8 cellular contexts compared by ENCODE assay signal in genomic region chr7:155644178-155644970, GRCh38. TPM values are rescaled to one million over a fixed set of nuclear protein-coding genes. Genes with fewer than 3 reads are reported as not detected.
DNase-seq lines count a peak whose midpoint lies in the region; ATAC-seq and TF ChIP-seq lines count a peak whose summit lies in the region.

A gene with protein sequence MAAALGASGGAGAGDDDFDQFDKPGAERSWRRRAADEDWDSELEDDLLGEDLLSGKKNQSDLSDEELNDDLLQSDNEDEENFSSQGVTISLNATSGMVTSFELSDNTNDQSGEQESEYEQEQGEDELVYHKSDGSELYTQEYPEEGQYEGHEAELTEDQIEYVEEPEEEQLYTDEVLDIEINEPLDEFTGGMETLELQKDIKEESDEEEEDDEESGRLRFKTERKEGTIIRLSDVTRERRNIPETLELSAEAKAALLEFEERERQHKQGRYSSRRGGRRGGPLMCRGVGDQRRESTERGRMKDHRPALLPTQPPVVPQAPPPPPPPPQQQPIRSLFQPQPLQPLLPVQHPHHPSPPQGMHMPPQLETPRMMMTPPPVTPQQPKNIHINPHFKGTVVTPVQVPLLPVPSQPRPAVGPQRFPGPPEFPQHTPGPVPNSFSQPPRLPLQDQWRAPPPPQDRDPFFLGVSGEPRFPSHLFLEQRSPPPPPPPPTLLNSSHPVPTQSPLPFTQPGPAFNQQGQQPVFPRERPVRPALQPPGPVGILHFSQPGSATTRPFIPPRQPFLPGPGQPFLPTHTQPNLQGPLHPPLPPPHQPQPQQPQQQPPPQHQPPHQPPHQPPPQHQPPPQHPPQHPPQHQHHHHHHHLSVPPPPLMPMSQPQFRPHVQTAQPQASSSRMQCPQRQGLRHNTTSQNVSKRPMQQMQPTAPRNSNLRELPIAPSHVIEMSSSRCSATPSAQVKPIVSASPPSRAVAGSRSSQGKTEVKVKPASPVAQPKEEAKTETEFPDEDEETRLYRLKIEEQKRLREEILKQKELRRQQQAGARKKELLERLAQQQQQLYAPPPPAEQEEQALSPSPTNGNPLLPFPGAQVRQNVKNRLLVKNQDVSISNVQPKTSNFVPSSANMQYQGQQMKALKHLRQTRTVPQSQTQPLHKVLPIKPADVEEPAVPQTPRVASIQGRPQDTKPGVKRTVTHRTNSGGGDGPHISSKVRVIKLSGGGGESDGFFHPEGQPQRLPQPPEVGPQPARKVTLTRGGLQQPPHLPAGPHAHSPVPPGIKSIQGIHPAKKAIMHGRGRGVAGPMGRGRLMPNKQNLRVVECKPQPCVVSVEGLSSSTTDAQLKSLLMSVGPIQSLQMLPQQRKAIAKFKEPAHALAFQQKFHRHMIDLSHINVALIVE (plus strand): TSS chr7:155644661. CDS start chr7:155644877, 216 bp downstream.

- H3K4me3 ChIP-seq in GM12865 (ENCODE audit: low read depth, low read length): peak within 1 kb of the TSS; percentile 100
- peak within 1 kb of the TSS; percentile 92 for H3K4me3 ChIP-seq in cardiac muscle cell
- peak within 1 kb of the TSS; percentile 83 for H3K4me3 ChIP-seq in parathyroid adenoma (ENCODE audit: low read depth, low read length)
- peak within 1 kb of the TSS; percentile 77 to 99 for H3K4me3 ChIP-seq in tibial artery

- DNase-seq in GM12865 (ENCODE audit: low read depth): peak; percentile 93
- peak; percentile 55 for DNase-seq in NCI-H1105 (lab: John Stamatoyannopoulos, UW)
- DNase-seq in SW 1271 (lab: John Stamatoyannopoulos, UW): peak; percentile 26 to 86
- peak; percentile 62 for DNase-seq in activated naive CD8-positive, alpha-beta T cell treated with anti-CD3 and anti-CD28 coated beads, Interleukin-2, amount 50 U/mL, for 16 hours (ENCODE audit: low read depth, low spot score)
- peak; percentile 87 to 90 for DNase-seq in cardiac muscle cell (ENCODE audit: low read depth in 1 of 2, low spot score in 1 of 2)
- DNase-seq in tibial artery: peak; percentile 65 to 84

- peak within 1 kb of the TSS; percentile 96 for H2AFZ ChIP-seq in parathyroid adenoma

- peaks cover 11% of the 10 kb centered on the region for H3K4me1 ChIP-seq in cardiac muscle cell (ENCODE audit: low read depth)
- H3K4me1 ChIP-seq in parathyroid adenoma: peaks cover 3% of the 10 kb centered on the region
- peaks cover 0 to 21% (median 14%) of the 10 kb centered on the region in 4 donors for H3K4me1 ChIP-seq in tibial artery

- peak within 1 kb of the TSS; percentile 89 for H3K4me2 ChIP-seq in parathyroid adenoma (ENCODE audit: low read length)

- H3K9me3 ChIP-seq in cardiac muscle cell (ENCODE audit: low read depth): no peaks in the 10 kb centered on the region
- H3K9me3 ChIP-seq in parathyroid adenoma (ENCODE audit: control insufficient read depth, low read length): no peaks in the 10 kb centered on the region
- peaks cover 5 to 14% (median 8%) of the 10 kb centered on the region in 3 donors for H3K9me3 ChIP-seq in tibial artery

- TF ChIP-seq CTCF in GM12865 (IDR thresholded peaks at IDR 0.05; ENCODE audit: insufficient read depth, low read depth, low read length, missing control alignments): no peak
- no peak for TF ChIP-seq CTCF in cardiac muscle cell (IDR thresholded peaks at IDR 0.05; ENCODE audit: low read depth, low read length)
- no peak for TF ChIP-seq CTCF in parathyroid adenoma (IDR thresholded peaks at IDR 0.05)
- TF ChIP-seq CTCF in tibial artery (IDR thresholded peaks at IDR 0.05): no peak

- peak within 1 kb of the TSS; percentile 95 for H3K9ac ChIP-seq in parathyroid adenoma

- peaks cover 42% of the 10 kb centered on the region for H3K79me2 ChIP-seq in parathyroid adenoma

- H3K36me3 ChIP-seq in cardiac muscle cell: peaks cover 5% of the 10 kb centered on the region
- no peaks in the 10 kb centered on the region for H3K36me3 ChIP-seq in parathyroid adenoma (ENCODE audit: control insufficient read depth, insufficient read depth, low read length)
- peaks cover 15 to 27% (median 21%) of the 10 kb centered on the region in 3 donors for H3K36me3 ChIP-seq in tibial artery

- H3K27me3 ChIP-seq in cardiac muscle cell (no peaks in the 10 kb centered on the region), parathyroid adenoma (ENCODE audit: control insufficient read depth, insufficient read depth, low read length) (no peaks in the 10 kb centered on the region), tibial artery (no peaks in the 10 kb centered on the region)

- intact Hi-C loops in tibial artery (cut with DNase I; ENCODE audit: low total_unique reads): no loop called here

- H3K27ac ChIP-seq in cardiac muscle cell (peak within 1 kb of the TSS; percentile 100), parathyroid adenoma (peak within 1 kb of the TSS; percentile 95), tibial artery (peak within 1 kb of the TSS; percentile 91 to 98)

- ATAC-seq in HG02642 (IDR thresholded peaks at IDR 0.05; ENCODE audit: poor library complexity, unreplicated experiment): peak; percentile 80

RNA-seq across cellular contexts. Expression of the gene that starts here (rescaled TPM):
- total RNA-seq in cardiac muscle cell: 19.6 and 51.1 TPM in 2 replicates
- 53.5 and 76.3 TPM in 2 replicates for polyA plus RNA-seq in cardiac muscle cell

Comparison
In these comparisons a context has a peak if more than half of its experiments do, and no peak if none do; other contexts are left out.
1. Peak in every context shown above with its lines: DNase-seq, ATAC-seq, H3K4me3 ChIP-seq and H3K27ac ChIP-seq.